ENCODE assay signal across 1 cellular context in the genomic region with DNA sequence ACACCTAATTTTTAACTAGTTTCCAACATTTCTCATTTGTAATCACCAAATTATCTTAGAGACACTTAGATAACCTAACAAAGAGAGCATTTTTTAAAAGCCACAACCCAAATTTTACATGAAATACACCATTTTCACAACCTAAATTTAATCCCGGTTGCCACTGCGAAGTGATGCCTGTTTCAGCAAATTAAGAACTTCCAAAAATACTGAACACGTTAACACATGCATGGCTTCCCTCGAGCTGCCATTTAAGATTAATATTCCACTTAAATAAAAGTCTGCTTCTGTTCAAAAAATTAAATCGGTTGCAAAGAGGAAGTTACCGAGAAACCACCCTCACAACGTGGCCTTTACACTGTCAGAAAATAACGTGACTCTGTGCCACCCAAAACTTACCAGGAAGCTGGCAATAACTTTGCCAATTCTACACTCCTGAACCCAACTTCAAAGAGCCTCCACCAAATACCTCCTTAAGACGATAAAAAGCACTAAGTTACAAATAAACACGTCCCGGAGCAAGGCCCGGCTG.
TF ChIP-seq lines count a peak whose summit lies in the region.

No MANE protein-coding gene starts in this region.

TF ChIP-seq in HCT116, 20 proteins besides CTCF, POLR2A, EP300 and RAD21 (continued from another document):
- TF ChIP-seq TCF7L2 (IDR thresholded peaks at IDR 0.05; ENCODE audit: borderline replicate concordance, extremely low read depth, insufficient read depth, insufficient read length): peak; percentile 36
- TF ChIP-seq EGR1 (IDR thresholded peaks at IDR 0.05; ENCODE audit: low read depth): no peak
TF ChIP-seq in HCT116: peak in this region for 2.
